ENCODE assay signal across 18 cellular contexts in the genomic region with DNA sequence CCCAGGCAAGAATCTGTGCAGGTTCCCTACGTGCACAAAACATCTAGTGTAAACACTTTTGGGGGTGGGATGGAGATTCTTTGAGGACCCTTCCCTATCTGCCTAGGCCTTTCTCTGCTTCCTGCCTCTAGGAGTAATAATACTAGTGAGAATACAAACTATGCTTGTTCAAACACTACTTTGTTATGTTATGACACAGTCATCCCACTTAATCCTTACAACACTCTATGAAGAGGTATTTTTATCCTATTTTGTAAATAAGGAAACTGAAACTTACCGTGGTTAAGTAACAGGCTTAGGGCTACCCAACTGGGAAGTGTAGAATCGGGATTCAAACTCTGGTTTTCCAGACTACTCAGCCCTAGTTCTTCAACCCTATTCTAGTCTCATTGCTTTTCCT.
"Had no signal": no experiment of that assay in that cellular context is flagged by ENCODE, and none has a peak within 500 bp of the region (broad histone marks: within the 10 kb centered on the region; RNA-seq: fewer than 3 reads in every experiment).

No MANE protein-coding gene starts in this region.

- FAIRE-seq: TTC549 had no signal

- H2AFZ ChIP-seq: parathyroid adenoma had no signal

- DNase-seq: activated CD4-positive, alpha-beta T cell treated with anti-CD3 and anti-CD28 coated beads for 36 hours; activated CD4-positive, alpha-beta T cell treated with anti-CD3 and anti-CD28 coated beads, Interleukin-2, amount 50 U/mL, for 48 hours; caudate nucleus; heart left ventricle; immature natural killer cell; spleen; stimulated activated CD4-positive, alpha-beta T cell treated with anti-CD3 and anti-CD28 coated beads, Interleukin-4, amount 100 ng/mL, for 4 hours; stimulated activated naive B cell treated with anti-CD40 and anti-IgM and Interleukin-4, amounts not matched to agents 10 μg/mL and 1 μg/mL and 100 μg/mL, for 72 hours; SW 1271; T-helper 2 cell; thyroid gland had no signal

- H3K27ac ChIP-seq: gastroesophageal sphincter, heart left ventricle, parathyroid adenoma, spleen, thyroid gland had no signal

- H3K9ac ChIP-seq: parathyroid adenoma had no signal

- H3K9me3 ChIP-seq: gastroesophageal sphincter, thyroid gland had no signal

- H3K4me3 Mint-ChIP-seq: activated CD4-positive, alpha-beta T cell treated with anti-CD3 and anti-CD28 coated beads for 36 hours; activated naive CD8-positive, alpha-beta T cell; immature natural killer cell; natural killer cell treated with Interleukin-12 subunit alpha and Interleukin-12 subunit beta and Interleukin-15 and Interleukin-18, amount 100 ng/mL, for 72 hours; stimulated activated naive B cell treated with anti-CD40 and anti-IgM and Interleukin-4, amounts not matched to agents 10 μg/mL and 1 μg/mL and 100 μg/mL, for 72 hours; WTC11 had no signal

- H3K36me3 Mint-ChIP-seq: activated naive CD8-positive, alpha-beta T cell; immature natural killer cell; natural killer cell treated with Interleukin-12 subunit alpha and Interleukin-12 subunit beta and Interleukin-15 and Interleukin-18, amount 100 ng/mL, for 72 hours; stimulated activated naive B cell treated with anti-CD40 and anti-IgM and Interleukin-4, amounts not matched to agents 10 μg/mL and 1 μg/mL and 100 μg/mL, for 72 hours had no signal

- ATAC-seq: activated CD4-positive, alpha-beta T cell treated with anti-CD3 and anti-CD28 coated beads for 36 hours; gastroesophageal sphincter; heart left ventricle; natural killer cell treated with Interleukin-12 subunit alpha and Interleukin-12 subunit beta and Interleukin-15 and Interleukin-18, amount 100 ng/mL, for 72 hours; sciatic nerve; stimulated activated naive B cell treated with anti-CD40 and anti-IgM and Interleukin-4, amounts not matched to agents 10 μg/mL and 1 μg/mL and 100 μg/mL, for 72 hours; WTC11 had no signal

- H3K4me3 ChIP-seq: gastroesophageal sphincter, heart left ventricle, spleen, thyroid gland had no signal

- H3K4me1 ChIP-seq: gastroesophageal sphincter, heart left ventricle, parathyroid adenoma, spleen, thyroid gland had no signal

- H3K4me1 Mint-ChIP-seq: activated CD4-positive, alpha-beta T cell treated with anti-CD3 and anti-CD28 coated beads for 36 hours; immature natural killer cell; stimulated activated naive B cell treated with anti-CD40 and anti-IgM and Interleukin-4, amounts not matched to agents 10 μg/mL and 1 μg/mL and 100 μg/mL, for 72 hours had no signal

- H3K27me3 ChIP-seq: gastroesophageal sphincter, thyroid gland had no signal

- H3K36me3 ChIP-seq: gastroesophageal sphincter, heart left ventricle, spleen, thyroid gland had no signal

- H3K9me3 Mint-ChIP-seq: natural killer cell treated with Interleukin-12 subunit alpha and Interleukin-12 subunit beta and Interleukin-15 and Interleukin-18, amount 100 ng/mL, for 72 hours had no signal

- H3K79me2 ChIP-seq: parathyroid adenoma had no signal

- H3K27ac Mint-ChIP-seq: activated CD4-positive, alpha-beta T cell treated with anti-CD3 and anti-CD28 coated beads for 36 hours; activated naive CD8-positive, alpha-beta T cell; immature natural killer cell; natural killer cell treated with Interleukin-12 subunit alpha and Interleukin-12 subunit beta and Interleukin-15 and Interleukin-18, amount 100 ng/mL, for 72 hours; stimulated activated naive B cell treated with anti-CD40 and anti-IgM and Interleukin-4, amounts not matched to agents 10 μg/mL and 1 μg/mL and 100 μg/mL, for 72 hours; WTC11 had no signal
